ENCODE assay signal across 9 cellular contexts in the genomic region with DNA sequence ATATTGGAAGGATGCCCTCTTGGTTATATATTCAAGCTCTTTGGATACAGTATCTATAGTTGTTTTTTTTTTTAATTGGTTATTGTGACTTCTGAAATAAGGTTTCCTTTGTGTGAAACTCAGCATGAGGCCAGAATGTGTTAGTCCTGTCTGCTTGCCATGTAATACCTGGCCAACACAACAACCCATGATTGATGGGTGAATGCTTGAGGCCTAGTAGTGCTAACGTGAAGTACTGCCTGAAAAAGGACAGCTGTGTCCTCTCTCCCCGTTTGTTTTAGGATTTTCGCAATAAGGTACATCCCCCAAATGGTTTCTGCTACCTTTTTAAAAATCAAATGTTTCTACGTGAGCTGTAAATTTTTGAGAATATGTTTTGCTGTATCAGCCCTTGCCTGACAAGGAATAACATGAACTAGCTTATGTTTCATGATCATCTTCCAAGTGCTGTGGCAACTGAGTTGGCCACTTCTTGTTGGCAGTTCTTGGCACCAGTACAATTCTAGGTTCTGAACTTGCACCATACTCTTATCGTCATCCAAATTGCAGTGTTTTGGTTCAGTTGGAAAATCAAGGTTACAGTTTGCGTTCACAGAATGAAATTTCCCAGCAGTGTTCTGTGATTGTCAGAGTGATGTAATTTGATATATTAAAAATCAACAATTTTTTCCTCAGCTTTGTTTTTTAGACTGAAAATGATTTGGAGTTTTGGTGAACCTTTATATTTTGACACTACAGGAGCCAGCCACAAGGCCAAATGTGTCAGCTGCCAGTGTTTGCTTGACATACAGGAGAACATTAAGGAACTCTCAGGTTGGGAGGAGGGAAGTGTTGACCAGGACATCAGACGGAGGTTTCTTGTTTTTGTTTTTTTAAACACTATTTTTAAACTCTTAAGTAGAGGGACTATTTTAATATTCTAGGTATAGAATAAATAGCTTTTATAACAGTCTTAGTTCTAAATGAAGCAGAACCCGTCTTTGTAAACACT. TPM values are rescaled to one million over a fixed set of nuclear protein-coding genes. Genes with fewer than 3 reads are reported as not detected.
DNase-seq lines count a peak whose midpoint lies in the region; ATAC-seq, FAIRE-seq and TF ChIP-seq lines count a peak whose summit lies in the region.
"Had no signal": no experiment of that assay in that cellular context is flagged by ENCODE, and none has a peak within 500 bp of the region (broad histone marks: within the 10 kb centered on the region; RNA-seq: fewer than 3 reads in every experiment).

No MANE protein-coding gene starts in this region.

- H3K4me2 ChIP-seq in neuronal stem cell (ENCODE audit: insufficient read depth, low read length, poor library complexity, severe bottlenecking), result no peak overlapping the region

- peaks cover 1% of the 10 kb centered on the region for H3K79me1 ChIP-seq in neuronal stem cell (ENCODE audit: low read depth, low read length)

- in situ Hi-C loops in G401 (cut with HindIII; ENCODE audit: low sequenced_read_pairs), result no loop called here

- peaks cover 35% of the 10 kb centered on the region for H3K4me1 ChIP-seq in CD4-positive, alpha-beta memory T cell (ENCODE audit: insufficient read depth, low read length)
- H3K4me1 ChIP-seq in endodermal cell (ENCODE audit: control insufficient read depth, insufficient read depth, low read length), result peaks cover 13% of the 10 kb centered on the region
- H3K4me1 ChIP-seq in neuronal stem cell (ENCODE audit: control insufficient read depth in 2 of 2, insufficient read depth in 1 of 2, low read depth in 1 of 2, low read length in 2 of 2), result peaks cover 1 to 3% of the 10 kb centered on the region in 2 donors

- POLR2A ChIA-PET in CD4-positive, alpha-beta memory T cell (lab: Charles Lee; ENCODE audit: partially characterized antibody), result interaction anchor here (0.9 to 1.7 kb wide), 5 partner anchors 11 to 142 kb away, joined by 3 to 6 read pairs (median 4); a partner anchor contains a TSS

- no peak for FAIRE-seq in RCC 7860 (lab: Jason Lieb, UNC)
- FAIRE-seq: kidney had no signal

- peak; percentile 82 for ATAC-seq in omental fat pad (ENCODE audit: low FRiP score)
- ATAC-seq in HG03565 (IDR thresholded peaks at IDR 0.05; ENCODE audit: unreplicated experiment), result no peak

- TF ChIP-seq CTCF in endodermal cell (conservative IDR thresholded peaks at IDR 0.05) (no peak), omental fat pad (IDR thresholded peaks at IDR 0.05) (no peak)

- H3K4me1 Mint-ChIP-seq in CD4-positive, alpha-beta memory T cell, result peaks cover 26 to 43% (median 35%) of the 10 kb centered on the region in 4 donors
- H3K4me1 Mint-ChIP-seq in endodermal cell, result peaks cover 28% of the 10 kb centered on the region

- no peak overlapping the region for H2BK5ac ChIP-seq in neuronal stem cell (ENCODE audit: low read length)

- no peak overlapping the region for H2AFZ ChIP-seq in neuronal stem cell (ENCODE audit: low read length)

- H3K9me3 ChIP-seq in CD4-positive, alpha-beta memory T cell (ENCODE audit: control insufficient read depth in 1 of 2, low read length in 2 of 2), result no peaks in the 10 kb centered on the region
- H3K9me3 ChIP-seq in endodermal cell (ENCODE audit: control insufficient read depth, low read length), result no peaks in the 10 kb centered on the region
- no peaks in the 10 kb centered on the region for H3K9me3 ChIP-seq in neuronal stem cell (replicated peaks in 1 of 2; ENCODE audit: control insufficient read depth in 2 of 2, insufficient read depth in 1 of 2, low read depth in 1 of 2, low read length in 2 of 2)

- H3K4ac ChIP-seq in neuronal stem cell (ENCODE audit: low read length), result no peak overlapping the region

- H2BK12ac ChIP-seq in neuronal stem cell (ENCODE audit: low read length), result no peak overlapping the region

- H3K23ac ChIP-seq in neuronal stem cell (ENCODE audit: low read depth, low read length, poor library complexity), result no peak overlapping the region

- intact Hi-C loops in CD4-positive, alpha-beta memory T cell (cut with micrococcal nuclease), result no loop called here

- no peak overlapping the region for H2BK15ac ChIP-seq in neuronal stem cell (ENCODE audit: low read length)

- H3K27ac ChIP-seq in CD4-positive, alpha-beta memory T cell (ENCODE audit: low read depth, low read length), result no peak overlapping the region
- no peak overlapping the region for H3K27ac ChIP-seq in endodermal cell (ENCODE audit: low read depth, low read length)
- H3K27ac ChIP-seq in neuronal stem cell (replicated peaks; ENCODE audit: low read length), result no peak overlapping the region

- no peak for DNase-seq in CD4-positive, alpha-beta memory T cell
- DNase-seq in NCI-H345 treated with DMSO at 0.1 percent for 48 hours (lab: John Stamatoyannopoulos, UW; ENCODE audit: unreplicated experiment), result peak; percentile 74
- DNase-seq in endodermal cell, result peak; percentile 63
- DNase-seq in omental fat pad (ENCODE audit: low spot score), result no peak
- no peak for DNase-seq in G401 (ENCODE audit: low spot score)
- no peak for DNase-seq in RCC 7860 (ENCODE audit: low spot score)
- no peak for DNase-seq in neuronal stem cell (ENCODE audit: low spot score)
- DNase-seq: kidney had no signal

- no peak overlapping the region for H2AK5ac ChIP-seq in neuronal stem cell (ENCODE audit: low read depth, low read length)

- H3K18ac ChIP-seq in neuronal stem cell (ENCODE audit: low read length), result no peak overlapping the region

- H4K91ac ChIP-seq in neuronal stem cell (ENCODE audit: low read depth, low read length, poor library complexity), result no peak overlapping the region

- H3K36me3 Mint-ChIP-seq in CD4-positive, alpha-beta memory T cell, result peaks cover 19 to 48% of the 10 kb centered on the region in 2 donors
- peaks cover 32% of the 10 kb centered on the region for H3K36me3 Mint-ChIP-seq in endodermal cell (ENCODE audit: low read depth)

- H3K4me3 ChIP-seq in CD4-positive, alpha-beta memory T cell (ENCODE audit: low read length in 2 of 2), result no peak overlapping the region
- peak overlapping the region; percentile 20 for H3K4me3 ChIP-seq in endodermal cell (ENCODE audit: low read length)
- no peak overlapping the region for H3K4me3 ChIP-seq in neuronal stem cell (ENCODE audit: low read length in 2 of 2)

- H2BK120ac ChIP-seq in neuronal stem cell (ENCODE audit: low read depth, low read length), result no peak overlapping the region

- CTCF ChIA-PET in CD4-positive, alpha-beta memory T cell (lab: Charles Lee; ENCODE audit: partially characterized antibody), result interaction anchor here (0.8 to 3.4 kb wide), 11 partner anchors 9 to 181 kb away, joined by 3 to 18 read pairs (median 4); a partner anchor contains a TSS

- H3K14ac ChIP-seq in neuronal stem cell (ENCODE audit: low read length), result no peak overlapping the region

- WGBS in endodermal cell (ENCODE audit: insufficient coverage in 1 of 2, insufficient read length in 1 of 2), 2 experiments, result 87 to 90% methylated on average over 5 to 7 of the region's 8 CpGs
- no CpG with 5 or more reads among the region's 8 CpGs for WGBS in neuronal stem cell (ENCODE audit: extremely low coverage in 2 of 2, insufficient read length in 2 of 2, insufficient replicate concordance in 1 of 2), 2 donors

- H3K9me3 Mint-ChIP-seq in CD4-positive, alpha-beta memory T cell, result no peaks in the 10 kb centered on the region
- no peaks in the 10 kb centered on the region for H3K9me3 Mint-ChIP-seq in endodermal cell

- H4K8ac ChIP-seq in neuronal stem cell (ENCODE audit: low read depth, low read length), result no peak overlapping the region

- H3K9ac ChIP-seq in endodermal cell (ENCODE audit: extremely low read depth, low read length, poor library complexity, severe bottlenecking) (no peak overlapping the region), neuronal stem cell (ENCODE audit: low read depth, low read length, poor library complexity) (no peak overlapping the region)

- H3K4me3 Mint-ChIP-seq in CD4-positive, alpha-beta memory T cell, result peak overlapping the region in 2 of 8 donors; percentile 20 to 42
- H3K4me3 Mint-ChIP-seq in endodermal cell, result no peak overlapping the region

- peak overlapping the region; percentile 3 to 89 (median 68) for H3K27ac Mint-ChIP-seq in CD4-positive, alpha-beta memory T cell
- H3K27ac Mint-ChIP-seq in endodermal cell, result peak overlapping the region; percentile 68

- H3K27me3 Mint-ChIP-seq in CD4-positive, alpha-beta memory T cell, result no peaks in the 10 kb centered on the region
- H3K27me3 Mint-ChIP-seq in endodermal cell (ENCODE audit: insufficient read depth), result no peaks in the 10 kb centered on the region

- H3K27me3 ChIP-seq in CD4-positive, alpha-beta memory T cell (ENCODE audit: insufficient read depth, low read length), result no peaks in the 10 kb centered on the region
- H3K27me3 ChIP-seq in endodermal cell (ENCODE audit: control insufficient read depth, insufficient read depth, low read length, poor library complexity, severe bottlenecking), result no peaks in the 10 kb centered on the region
- H3K27me3 ChIP-seq in neuronal stem cell (ENCODE audit: control insufficient read depth in 3 of 3, insufficient read depth in 3 of 3, low read depth in 1 of 3, low read length in 3 of 3), result no peaks in the 10 kb centered on the region

- peaks cover 53% of the 10 kb centered on the region for H3K36me3 ChIP-seq in CD4-positive, alpha-beta memory T cell (ENCODE audit: insufficient read depth, low read length)
- H3K36me3 ChIP-seq in endodermal cell (ENCODE audit: control insufficient read depth, insufficient read depth, low read length), result peaks cover 37% of the 10 kb centered on the region
- H3K36me3 ChIP-seq in neuronal stem cell (replicated peaks in 1 of 2; ENCODE audit: control insufficient read depth in 2 of 2, insufficient read depth in 2 of 2, low read length in 2 of 2), result peaks cover 17 to 78% of the 10 kb centered on the region in 2 donors

RNA-seq across cellular contexts. Expression of a gene that starts 13.5 kb away (rescaled TPM):
- total RNA-seq in CD4-positive, alpha-beta memory T cell, result 10 to 100 TPM; 14.3 to 17.5 TPM
- polyA plus RNA-seq in CD4-positive, alpha-beta memory T cell, result 10 to 100 TPM; 19.6 to 24.9 TPM
- total RNA-seq in endodermal cell, result 10 to 100 TPM; 29.2 to 34.0 TPM
- polyA plus RNA-seq in endodermal cell (2013, experiment 1 of 2), result 38.9 TPM
- polyA plus RNA-seq in endodermal cell (2013, experiment 2 of 2), result 35.4 TPM
- total RNA-seq in omental fat pad, result 10 to 100 TPM; 21.3 to 34.5 (median 26.3) TPM
- total RNA-seq in G401 (2014; rRNA removed; shearing (Covaris generic)), result 14.1 and 19.6 TPM in 2 replicates
- polyA plus RNA-seq in neuronal stem cell (2013, experiment 1 of 2), result 34.4 TPM
- 33.0 TPM for polyA plus RNA-seq in neuronal stem cell (2013, experiment 2 of 2)

RNA-seq across cellular contexts. Expression of a gene that starts 13.7 kb away (rescaled TPM):
- total RNA-seq in CD4-positive, alpha-beta memory T cell, result 100 to 1,000 TPM; 114 to 118 TPM
- polyA plus RNA-seq in CD4-positive, alpha-beta memory T cell, result 100 to 1,000 TPM; 324 to 472 TPM
- total RNA-seq in endodermal cell (10 to 100 TPM; 57.4 to 68.4 TPM), omental fat pad (10 to 100 TPM; 52.2 to 97.6 (median 76.3) TPM)
- polyA plus RNA-seq in endodermal cell (2013, experiment 1 of 2), result 65.8 TPM
- 69.7 TPM for polyA plus RNA-seq in endodermal cell (2013, experiment 2 of 2)
- total RNA-seq in G401 (2014; rRNA removed; shearing (Covaris generic)), result 105 and 108 TPM in 2 replicates
- 86.8 TPM for polyA plus RNA-seq in neuronal stem cell (2013, experiment 1 of 2)
- 88.2 TPM for polyA plus RNA-seq in neuronal stem cell (2013, experiment 2 of 2)

RNA-seq across cellular contexts. Expression of a gene that starts 44.2 kb away (rescaled TPM):
- 10 to 100 TPM; 23.1 to 24.5 TPM for total RNA-seq in CD4-positive, alpha-beta memory T cell
- polyA plus RNA-seq in CD4-positive, alpha-beta memory T cell, result 100 to 1,000 TPM; 154 to 635 TPM
- total RNA-seq in endodermal cell (10 to 100 TPM; 20.5 to 30.2 TPM), omental fat pad (100 to 1,000 TPM in 3 of 4 donors, 10 to 100 TPM in 1; 56.2 to 527 (median 185) TPM)
- 178 TPM for polyA plus RNA-seq in endodermal cell (2013, experiment 1 of 2)
- polyA plus RNA-seq in endodermal cell (2013, experiment 2 of 2), result 119 TPM
- total RNA-seq in G401 (2014; rRNA removed; shearing (Covaris generic)), result 192 and 262 TPM in 2 replicates
- 58.0 TPM for polyA plus RNA-seq in neuronal stem cell (2013, experiment 1 of 2)
- polyA plus RNA-seq in neuronal stem cell (2013, experiment 2 of 2), result 58.6 TPM

Comparison
In these comparisons a context has a peak if more than half of its experiments do, and no peak if none do; other contexts are left out.
1. DNase-seq: peak in NCI-H345 treated with DMSO at 0.1 percent for 48 hours (single experiment) and endodermal cell (single experiment); none in CD4-positive, alpha-beta memory T cell (0 of 5), omental fat pad (single experiment), G401 (single experiment), RCC 7860 (single experiment) and neuronal stem cell (single experiment).